ENCODE assay signal across 1 cellular context in genomic region chr13:65990684-65991083, GRCh38.
TF ChIP-seq lines count a peak whose summit lies in the region.

No MANE protein-coding gene starts in this region.

TF ChIP-seq in GM23338, 12 proteins besides CTCF, POLR2A, EP300 and RAD21 (continued from another document):
- TF ChIP-seq EZH2 (IDR thresholded peaks at IDR 0.05; ENCODE audit: low read depth, unreplicated experiment): no peak
- no peak for TF ChIP-seq EZH2phosphoT487 (IDR thresholded peaks at IDR 0.05; ENCODE audit: unreplicated experiment)
- TF ChIP-seq CREB1 (CRISPR knock-in tag; IDR thresholded peaks at IDR 0.05; ENCODE audit: low read depth): no peak
- TF ChIP-seq ZNF114 (CRISPR knock-in tag; IDR thresholded peaks at IDR 0.05): no peak
- TF ChIP-seq STAT1 (IDR thresholded peaks at IDR 0.05; ENCODE audit: unreplicated experiment): no peak
- no peak for TF ChIP-seq ETS1 (IDR thresholded peaks at IDR 0.05)
- no peak for TF ChIP-seq REST (IDR thresholded peaks at IDR 0.05; ENCODE audit: unreplicated experiment)
- no peak for TF ChIP-seq JUNB (IDR thresholded peaks at IDR 0.05; ENCODE audit: unreplicated experiment)
- no peak for TF ChIP-seq NANOG (IDR thresholded peaks at IDR 0.05; ENCODE audit: borderline replicate concordance)
- no peak for TF ChIP-seq POLR2AphosphoS5 (IDR thresholded peaks at IDR 0.05; ENCODE audit: low read depth)
